15 cellular contexts compared by ENCODE assay signal in the genomic region with DNA sequence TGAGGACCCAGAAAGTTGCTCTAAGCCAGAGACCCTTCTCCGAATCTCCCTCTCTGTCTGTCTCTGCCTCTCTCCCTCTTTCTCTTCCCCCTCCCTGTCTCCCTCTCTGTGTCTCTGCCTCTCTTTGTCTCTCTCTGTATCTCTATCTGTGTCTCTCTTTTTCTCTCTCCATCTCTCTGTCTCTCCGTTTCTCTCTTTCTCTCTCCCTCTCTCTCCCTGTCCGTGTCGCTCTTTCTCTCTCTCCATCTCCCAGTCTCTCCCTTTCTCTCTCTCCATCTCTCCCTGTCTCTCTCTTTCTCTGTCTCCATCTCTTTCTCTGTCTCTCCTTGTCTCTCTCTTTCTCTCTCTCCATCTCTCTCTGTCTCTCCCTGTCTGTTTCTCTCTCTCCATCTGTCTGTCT. TPM values are rescaled to one million over a fixed set of nuclear protein-coding genes. Genes with fewer than 3 reads are reported as not detected.
DNase-seq lines count a peak whose midpoint lies in the region; ATAC-seq and TF ChIP-seq lines count a peak whose summit lies in the region.
"Had no signal": no experiment of that assay in that cellular context is flagged by ENCODE, and none has a peak within 500 bp of the region (broad histone marks: within the 10 kb centered on the region; RNA-seq: fewer than 3 reads in every experiment).

No MANE protein-coding gene starts in this region.

- H3K27me3 ChIP-seq in testis = no peaks in the 10 kb centered on the region

- POLR2A ChIA-PET in WTC11 (lab: Charles Lee) = no interaction called here

- 30 to 36% methylated on average over 4 of the region's 4 CpGs for WGBS in testis, 2 donors

- intact Hi-C loops in testis (cut with DNase I; ENCODE audit: low total_unique reads) = no loop called here

- peaks cover 8% of the 10 kb centered on the region for H3K9me3 Mint-ChIP-seq in activated CD8-positive, alpha-beta memory T cell treated with anti-CD3 and anti-CD28 coated beads, Interleukin-2, amount 10 ng/mL, durations not matched to agents 7 days and 5 days (ENCODE audit: low read depth)
- no peaks in the 10 kb centered on the region for H3K9me3 Mint-ChIP-seq in WTC11

- no peaks in the 10 kb centered on the region for H3K9me3 ChIP-seq in testis

- no peak for TF ChIP-seq POLR2A in testis (IDR thresholded peaks at IDR 0.05)

- H3K4me1 ChIP-seq in testis = no peaks in the 10 kb centered on the region

- peaks cover 2% of the 10 kb centered on the region for H3K4me1 Mint-ChIP-seq in activated CD8-positive, alpha-beta memory T cell treated with anti-CD3 and anti-CD28 coated beads, Interleukin-2, amount 10 ng/mL, durations not matched to agents 7 days and 5 days
- H3K4me1 Mint-ChIP-seq in WTC11 = peaks cover 65% of the 10 kb centered on the region

- peaks cover 64% of the 10 kb centered on the region for H3K27me3 Mint-ChIP-seq in activated CD8-positive, alpha-beta memory T cell treated with anti-CD3 and anti-CD28 coated beads, Interleukin-2, amount 10 ng/mL, durations not matched to agents 7 days and 5 days
- peaks cover 100% of the 10 kb centered on the region for H3K27me3 Mint-ChIP-seq in WTC11 (ENCODE audit: low read depth)

- peak overlapping the region; percentile 54 for H3K27ac Mint-ChIP-seq in activated CD8-positive, alpha-beta memory T cell treated with anti-CD3 and anti-CD28 coated beads, Interleukin-2, amount 10 ng/mL, durations not matched to agents 7 days and 5 days
- H3K27ac Mint-ChIP-seq in WTC11 = no peak overlapping the region

- no peak for ATAC-seq in activated CD8-positive, alpha-beta memory T cell treated with anti-CD3 and anti-CD28 coated beads, Interleukin-2, amount 10 ng/mL, durations not matched to agents 7 days and 5 days
- ATAC-seq in WTC11 = no peak

- no peaks in the 10 kb centered on the region for H3K36me3 ChIP-seq in testis (ENCODE audit: low read depth, missing control alignments)

- CTCF ChIA-PET in activated CD8-positive, alpha-beta memory T cell treated with anti-CD3 and anti-CD28 coated beads, Interleukin-2, amount 10 ng/mL, durations not matched to agents 7 days and 5 days (lab: Charles Lee) = no interaction called here
- CTCF ChIA-PET in WTC11 (lab: Charles Lee) = no interaction called here

- H3K36me3 Mint-ChIP-seq in activated CD8-positive, alpha-beta memory T cell treated with anti-CD3 and anti-CD28 coated beads, Interleukin-2, amount 10 ng/mL, durations not matched to agents 7 days and 5 days = peaks cover 4% of the 10 kb centered on the region
- peaks cover 18% of the 10 kb centered on the region for H3K36me3 Mint-ChIP-seq in WTC11

- TF ChIP-seq CTCF in WTC11 (IDR thresholded peaks at IDR 0.05) (no peak), foreskin fibroblast (IDR thresholded peaks at IDR 0.05; ENCODE audit: low read depth, low read length) (no peak), testis (IDR thresholded peaks at IDR 0.05) (no peak)

- peak overlapping the region; percentile 36 to 43 for H3K4me3 ChIP-seq in foreskin fibroblast (ENCODE audit: low read depth in 1 of 2, low read length in 2 of 2)
- H3K4me3 ChIP-seq in testis = no peak overlapping the region

- no peak for DNase-seq in activated CD8-positive, alpha-beta memory T cell treated with anti-CD3 and anti-CD28 coated beads, Interleukin-2, amount 10 ng/mL, durations not matched to agents 7 days and 5 days
- DNase-seq in activated CD8-positive, alpha-beta memory T cell treated with anti-CD3 and anti-CD28 coated beads for 24 hours = no peak
- DNase-seq in WTC11 (ENCODE audit: low spot score) (no peak), foreskin fibroblast (no peak), SKM-1 (lab: John Stamatoyannopoulos, UW; ENCODE audit: unreplicated experiment) (no peak), testis (no peak), NCI-H1694 (lab: John Stamatoyannopoulos, UW) (no peak), NOMO-1 treated with DMSO at 0.1 percent for 48 hours (lab: John Stamatoyannopoulos, UW; ENCODE audit: unreplicated experiment) (no peak)
- DNase-seq: AML-193; CD4-positive, alpha-beta memory T cell; COR-L47; DMS153; DMS79 treated with DMSO at 0.1 percent for 48 hours; HCEC 1CT had no signal

- no peak overlapping the region for H3K4me3 Mint-ChIP-seq in activated CD8-positive, alpha-beta memory T cell treated with anti-CD3 and anti-CD28 coated beads, Interleukin-2, amount 10 ng/mL, durations not matched to agents 7 days and 5 days
- peak overlapping the region; percentile 23; the same call in 1 of the 2 replicates for H3K4me3 Mint-ChIP-seq in WTC11

- no peak overlapping the region for H3K27ac ChIP-seq in testis
- H3K27ac ChIP-seq: C4-2B had no signal

TF ChIP-seq in WTC11, 78 proteins besides CTCF, POLR2A, EP300 and RAD21:
- TF ChIP-seq RORB (CRISPR knock-in tag; IDR thresholded peaks at IDR 0.05) (no peak), ATF1 (CRISPR knock-in tag; IDR thresholded peaks at IDR 0.05) (no peak), TEAD4 (CRISPR knock-in tag; IDR thresholded peaks at IDR 0.05) (no peak)
- TF ChIP-seq, protein P1, sequence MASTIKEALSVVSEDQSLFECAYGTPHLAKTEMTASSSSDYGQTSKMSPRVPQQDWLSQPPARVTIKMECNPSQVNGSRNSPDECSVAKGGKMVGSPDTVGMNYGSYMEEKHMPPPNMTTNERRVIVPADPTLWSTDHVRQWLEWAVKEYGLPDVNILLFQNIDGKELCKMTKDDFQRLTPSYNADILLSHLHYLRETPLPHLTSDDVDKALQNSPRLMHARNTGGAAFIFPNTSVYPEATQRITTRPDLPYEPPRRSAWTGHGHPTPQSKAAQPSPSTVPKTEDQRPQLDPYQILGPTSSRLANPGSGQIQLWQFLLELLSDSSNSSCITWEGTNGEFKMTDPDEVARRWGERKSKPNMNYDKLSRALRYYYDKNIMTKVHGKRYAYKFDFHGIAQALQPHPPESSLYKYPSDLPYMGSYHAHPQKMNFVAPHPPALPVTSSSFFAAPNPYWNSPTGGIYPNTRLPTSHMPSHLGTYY (CRISPR knock-in tag; IDR thresholded peaks at IDR 0.05) = no peak

RNA-seq across cellular contexts. Expression of a gene that starts 2.6 kb away (rescaled TPM):
- total RNA-seq in activated CD8-positive, alpha-beta memory T cell treated with anti-CD3 and anti-CD28 coated beads, Interleukin-2, amount 10 ng/mL, durations not matched to agents 7 days and 5 days = not detected
- total RNA-seq in WTC11 (2021) (0.09 to 0.14 TPM in 2 of 3 replicates, not detected in the other), testis (under 1 TPM; 0.06 to 0.16 TPM)
- polyA plus RNA-seq in testis (ENCODE audit: insufficient read depth, low read depth, low replicate concordance) = not detected
- total RNA-seq: CD4-positive, alpha-beta memory T cell had no signal
- polyA plus RNA-seq: CD4-positive, alpha-beta memory T cell had no signal

Comparison
In these comparisons a context has a peak if more than half of its experiments do, and no peak if none do; other contexts are left out.
1. H3K4me3 ChIP-seq: peak in foreskin fibroblast (2 of 2); none in testis (0 of 2).